ENCODE assay signal across 17 cellular contexts in the genomic region with DNA sequence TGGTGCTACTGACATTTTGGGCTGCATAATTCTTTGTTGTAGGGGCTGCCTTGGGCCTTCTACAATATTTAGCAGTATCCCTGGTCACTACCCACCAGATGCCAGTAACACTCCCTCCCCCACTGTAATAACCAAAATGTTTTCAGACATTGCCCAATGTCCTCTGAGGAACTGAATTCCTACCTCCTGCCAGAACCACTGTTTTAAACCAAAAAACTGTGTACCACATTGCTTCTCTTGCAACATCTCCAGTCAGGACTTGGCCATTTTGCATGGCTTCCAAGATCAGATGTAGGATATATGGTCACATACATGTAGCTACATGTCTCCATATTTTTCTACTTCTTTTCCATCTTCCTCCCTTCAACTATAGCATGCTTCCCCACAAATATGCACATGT.
DNase-seq lines count a peak whose midpoint lies in the region; ATAC-seq and TF ChIP-seq lines count a peak whose summit lies in the region.
"Had no signal": no experiment of that assay in that cellular context is flagged by ENCODE, and none has a peak within 500 bp of the region (broad histone marks: within the 10 kb centered on the region; RNA-seq: fewer than 3 reads in every experiment).

No MANE protein-coding gene starts in this region.

- no peaks in the 10 kb centered on the region for H3K9me3 ChIP-seq in testis
- H3K9me3 ChIP-seq: Peyer's patch had no signal

- ATAC-seq in sciatic nerve: peak; percentile 38
- no peak for ATAC-seq in GM18867 (IDR thresholded peaks at IDR 0.05; ENCODE audit: unreplicated experiment)
- ATAC-seq in GM18870 (IDR thresholded peaks at IDR 0.05; ENCODE audit: unreplicated experiment): no peak

- H3K36me3 ChIP-seq in testis (ENCODE audit: low read depth, missing control alignments): no peaks in the 10 kb centered on the region
- H3K36me3 ChIP-seq: Peyer's patch had no signal

- DNase-seq in AML-193 (lab: John Stamatoyannopoulos, UW) (peak; percentile 39 to 42), MV-4-11 (lab: John Stamatoyannopoulos, UW) (peak; percentile 78), amniotic epithelial cell (ENCODE audit: low read depth) (peak; percentile 14), sciatic nerve (ENCODE audit: low spot score) (no peak), testis (no peak)
- DNase-seq: C1 segment of cervical spinal cord, HCEC 1CT, Karpas-422, NCI-H1436 treated with DMSO at 0.1 percent for 48 hours, NCI-H2081 treated with DMSO at 0.1 percent for 48 hours, NCI-H2227 treated with DMSO at 0.1 percent for 48 hours, NCI-H526, Peyer's patch, SHP77, SW 1271 had no signal

- H3K27ac ChIP-seq in testis: no peak overlapping the region
- H3K27ac ChIP-seq: Peyer's patch had no signal

- no peaks in the 10 kb centered on the region for H3K27me3 ChIP-seq in testis
- H3K27me3 ChIP-seq: Peyer's patch had no signal

- intact Hi-C loops in sciatic nerve (cut with DNase I) (no loop called here), testis (cut with DNase I; ENCODE audit: low total_unique reads) (loop anchor here (10.0 kb wide), 1 partner anchor 222 kb away; no protein-coding TSS in a partner anchor)

- H3K4me3 ChIP-seq in testis: no peak overlapping the region
- H3K4me3 ChIP-seq: Peyer's patch had no signal

- H3K4me1 ChIP-seq in testis: no peaks in the 10 kb centered on the region
- H3K4me1 ChIP-seq: Peyer's patch had no signal

- no peak for TF ChIP-seq CTCF in testis (IDR thresholded peaks at IDR 0.05)

- TF ChIP-seq POLR2A in testis (IDR thresholded peaks at IDR 0.05): no peak

Comparison
In these comparisons a context has a peak if more than half of its experiments do, and no peak if none do; other contexts are left out.
1. DNase-seq: peak in AML-193 (2 of 2), MV-4-11 (single experiment) and amniotic epithelial cell (single experiment); none in sciatic nerve (single experiment) and testis (single experiment).